ENCODE assay signal across 1 cellular context in the genomic region with DNA sequence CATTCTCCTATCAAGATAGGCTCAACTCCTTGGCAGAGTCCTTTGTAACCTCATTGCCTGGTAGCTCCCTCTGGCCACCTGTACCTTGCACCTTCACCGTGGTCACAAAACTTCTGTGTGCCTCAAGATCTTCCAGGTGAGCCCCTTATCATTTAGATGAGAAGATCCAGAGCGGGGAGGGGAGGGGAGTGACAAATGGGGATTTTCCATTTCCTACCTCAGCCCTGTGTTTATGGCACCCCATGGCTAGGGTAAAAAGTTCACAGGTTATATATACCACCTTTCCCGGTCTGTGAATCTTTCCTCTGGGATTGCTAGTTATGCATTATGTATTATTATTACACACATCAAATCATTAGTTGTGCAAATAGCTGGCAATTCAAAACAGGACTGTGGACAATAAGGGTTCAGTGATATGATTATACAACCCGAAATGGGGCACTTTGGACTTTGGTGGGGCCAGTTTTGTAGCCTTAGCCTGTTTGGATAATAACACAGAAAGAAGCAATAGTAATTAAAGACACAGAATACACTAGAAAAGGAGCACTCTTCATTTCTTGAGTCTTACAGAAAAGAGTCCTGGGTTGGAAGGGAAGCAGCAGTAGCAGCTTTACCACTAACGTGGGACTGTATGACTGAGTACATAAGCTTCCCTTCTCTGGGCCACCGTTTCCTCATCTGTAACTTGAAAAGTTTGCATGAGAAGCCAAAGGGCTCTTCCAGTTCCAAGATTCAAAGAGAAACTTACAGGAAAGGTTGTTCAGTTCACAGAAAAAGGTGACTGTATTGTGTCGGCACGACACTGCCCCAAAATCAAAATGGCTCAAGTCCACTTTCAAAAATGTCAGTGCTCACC.
A peak's percentile ranks its signal among the peaks of the same experiment; 100 is the strongest.
TF ChIP-seq lines count a peak whose summit lies in the region.

No MANE protein-coding gene starts in this region.

TF ChIP-seq in HepG2, 621 proteins besides CTCF, POLR2A, EP300 and RAD21:
- TF ChIP-seq TBX2 (CRISPR knock-in tag; IDR thresholded peaks at IDR 0.05; ENCODE audit: borderline replicate concordance) (peak; percentile 21; the same call in 1 of the 2 replicates), ZNF33A (CRISPR knock-in tag; IDR thresholded peaks at IDR 0.05; ENCODE audit: borderline replicate concordance) (no peak), HNF4A (CRISPR knock-in tag; IDR thresholded peaks at IDR 0.05) (peak; percentile 41; the same call in 1 of the 2 replicates), ZNF264 (CRISPR knock-in tag; IDR thresholded peaks at IDR 0.05) (no peak), ZFP1 (CRISPR knock-in tag; IDR thresholded peaks at IDR 0.05) (no peak), AGO1 (IDR thresholded peaks at IDR 0.05; ENCODE audit: low read depth, low read length, poor library complexity, severe bottlenecking) (no peak)
- TF ChIP-seq, protein P1, sequence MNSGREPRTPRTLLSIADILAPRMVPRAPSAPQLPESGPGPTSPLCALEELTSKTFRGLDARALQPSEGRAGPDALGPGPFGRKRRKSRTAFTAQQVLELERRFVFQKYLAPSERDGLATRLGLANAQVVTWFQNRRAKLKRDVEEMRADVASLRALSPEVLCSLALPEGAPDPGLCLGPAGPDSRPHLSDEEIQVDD (CRISPR knock-in tag; IDR thresholded peaks at IDR 0.05; ENCODE audit: borderline replicate concordance) = no peak
- TF ChIP-seq, protein P2, sequence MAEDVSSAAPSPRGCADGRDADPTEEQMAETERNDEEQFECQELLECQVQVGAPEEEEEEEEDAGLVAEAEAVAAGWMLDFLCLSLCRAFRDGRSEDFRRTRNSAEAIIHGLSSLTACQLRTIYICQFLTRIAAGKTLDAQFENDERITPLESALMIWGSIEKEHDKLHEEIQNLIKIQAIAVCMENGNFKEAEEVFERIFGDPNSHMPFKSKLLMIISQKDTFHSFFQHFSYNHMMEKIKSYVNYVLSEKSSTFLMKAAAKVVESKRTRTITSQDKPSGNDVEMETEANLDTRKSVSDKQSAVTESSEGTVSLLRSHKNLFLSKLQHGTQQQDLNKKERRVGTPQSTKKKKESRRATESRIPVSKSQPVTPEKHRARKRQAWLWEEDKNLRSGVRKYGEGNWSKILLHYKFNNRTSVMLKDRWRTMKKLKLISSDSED (CRISPR knock-in tag; IDR thresholded peaks at IDR 0.05) = no peak
- TF ChIP-seq, protein P3, sequence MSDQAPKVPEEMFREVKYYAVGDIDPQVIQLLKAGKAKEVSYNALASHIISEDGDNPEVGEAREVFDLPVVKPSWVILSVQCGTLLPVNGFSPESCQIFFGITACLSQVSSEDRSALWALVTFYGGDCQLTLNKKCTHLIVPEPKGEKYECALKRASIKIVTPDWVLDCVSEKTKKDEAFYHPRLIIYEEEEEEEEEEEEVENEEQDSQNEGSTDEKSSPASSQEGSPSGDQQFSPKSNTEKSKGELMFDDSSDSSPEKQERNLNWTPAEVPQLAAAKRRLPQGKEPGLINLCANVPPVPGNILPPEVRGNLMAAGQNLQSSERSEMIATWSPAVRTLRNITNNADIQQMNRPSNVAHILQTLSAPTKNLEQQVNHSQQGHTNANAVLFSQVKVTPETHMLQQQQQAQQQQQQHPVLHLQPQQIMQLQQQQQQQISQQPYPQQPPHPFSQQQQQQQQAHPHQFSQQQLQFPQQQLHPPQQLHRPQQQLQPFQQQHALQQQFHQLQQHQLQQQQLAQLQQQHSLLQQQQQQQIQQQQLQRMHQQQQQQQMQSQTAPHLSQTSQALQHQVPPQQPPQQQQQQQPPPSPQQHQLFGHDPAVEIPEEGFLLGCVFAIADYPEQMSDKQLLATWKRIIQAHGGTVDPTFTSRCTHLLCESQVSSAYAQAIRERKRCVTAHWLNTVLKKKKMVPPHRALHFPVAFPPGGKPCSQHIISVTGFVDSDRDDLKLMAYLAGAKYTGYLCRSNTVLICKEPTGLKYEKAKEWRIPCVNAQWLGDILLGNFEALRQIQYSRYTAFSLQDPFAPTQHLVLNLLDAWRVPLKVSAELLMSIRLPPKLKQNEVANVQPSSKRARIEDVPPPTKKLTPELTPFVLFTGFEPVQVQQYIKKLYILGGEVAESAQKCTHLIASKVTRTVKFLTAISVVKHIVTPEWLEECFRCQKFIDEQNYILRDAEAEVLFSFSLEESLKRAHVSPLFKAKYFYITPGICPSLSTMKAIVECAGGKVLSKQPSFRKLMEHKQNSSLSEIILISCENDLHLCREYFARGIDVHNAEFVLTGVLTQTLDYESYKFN (CRISPR knock-in tag; conservative IDR thresholded peaks at IDR 0.05) = 0 out of 2 replicates have a peak, but pooled peaks have one; percentile 24
TF ChIP-seq in HepG2: peak in this region for 3.
